In genomic region chr6:143164565-143165105, GRCh38 we compare ENCODE assay signal across 1 cellular context.
TF ChIP-seq lines count a peak whose summit lies in the region.

No MANE protein-coding gene starts in this region.

TF ChIP-seq in K562, 482 proteins besides CTCF, POLR2A, EP300 and RAD21 (continued from another document and continues in another):
- TF ChIP-seq USF2 (CRISPR knock-in tag; IDR thresholded peaks at IDR 0.05) (no peak), COPS2 (conservative IDR thresholded peaks at IDR 0.05) (no peak), MIER1 (IDR thresholded peaks at IDR 0.05; ENCODE audit: low read depth) (no peak), ZFPM2 (CRISPR knock-in tag; IDR thresholded peaks at IDR 0.05) (no peak), ZNF699 (CRISPR knock-in tag; IDR thresholded peaks at IDR 0.05; ENCODE audit: insufficient replicate concordance) (no peak), NONO (IDR thresholded peaks at IDR 0.05; ENCODE audit: low read depth in 2 of 2, low read length in 1 of 2) (peak in 1 of 2 experiments; percentile 11; a peak in 2 of 4 replicates), NFE2 (IDR thresholded peaks at IDR 0.05; ENCODE audit: low read depth) (no peak; the same call in 1 of the 2 replicates), HDAC6 (IDR thresholded peaks at IDR 0.05; ENCODE audit: low read depth, low read length) (no peak), FOXA3 (CRISPR knock-in tag; conservative IDR thresholded peaks at IDR 0.05 in 1 of 2, IDR thresholded peaks at IDR 0.05 in 1 of 2) (no peak), ZNF77 (CRISPR knock-in tag; IDR thresholded peaks at IDR 0.05) (no peak), CBFA2T3 (IDR thresholded peaks at IDR 0.05) (peak; percentile 93), RNF2 (IDR thresholded peaks at IDR 0.05) (peak; percentile 95), ERF (CRISPR knock-in tag; IDR thresholded peaks at IDR 0.05) (0 out of 2 replicates have a peak, but pooled peaks have one; percentile 28), MCM5 (IDR thresholded peaks at IDR 0.05; ENCODE audit: low read depth) (no peak), ZNF41 (CRISPR knock-in tag; conservative IDR thresholded peaks at IDR 0.05) (no peak), NRF1 (conservative IDR thresholded peaks at IDR 0.05 in 1 of 2, IDR thresholded peaks at IDR 0.05 in 1 of 2) (no peak), CCNT2 (IDR thresholded peaks at IDR 0.05; ENCODE audit: borderline replicate concordance, extremely low read depth, insufficient read length, low read depth, low read length) (peak; percentile 93), SRF (CRISPR knock-in tag; IDR thresholded peaks at IDR 0.05) (no peak), MTA2 (IDR thresholded peaks at IDR 0.05; ENCODE audit: low read depth) (peak; percentile 76), CBX8 (IDR thresholded peaks at IDR 0.05; ENCODE audit: borderline replicate concordance, extremely low read depth, low read depth, low read length, poor library complexity, severe bottlenecking) (no peak), ZNF175 (CRISPR knock-in tag; IDR thresholded peaks at IDR 0.05; ENCODE audit: low read depth) (peak; percentile 70; the same call in 1 of the 2 replicates), DDX20 (tag; IDR thresholded peaks at IDR 0.05; ENCODE audit: low read depth) (no peak), SUPT5H (IDR thresholded peaks at IDR 0.05) (peak; percentile 79), HOXB6 (CRISPR knock-in tag; IDR thresholded peaks at IDR 0.05; ENCODE audit: borderline replicate concordance) (no peak), ZMIZ1 (IDR thresholded peaks at IDR 0.05; ENCODE audit: low read depth in 2 of 2, low read length in 2 of 2) (no peak), ZNF644 (tag; IDR thresholded peaks at IDR 0.05; ENCODE audit: low read depth) (no peak), ZNF318 (IDR thresholded peaks at IDR 0.05; ENCODE audit: borderline replicate concordance in 1 of 2, low read depth in 1 of 2) (no peak), ZNF133 (CRISPR knock-in tag; IDR thresholded peaks at IDR 0.05) (no peak), ID3 (CRISPR knock-in tag; IDR thresholded peaks at IDR 0.05) (no peak), ID3 (tag; IDR thresholded peaks at IDR 0.05) (peak; percentile 93), FOS (IDR thresholded peaks at IDR 0.05; ENCODE audit: extremely low read depth, insufficient read length) (no peak), SOX6 (IDR thresholded peaks at IDR 0.05) (peak; percentile 67; the same call in 1 of the 2 replicates), CEBPG (CRISPR knock-in tag; IDR thresholded peaks at IDR 0.05) (no peak), CEBPG (tag; conservative IDR thresholded peaks at IDR 0.05 in 1 of 2, IDR thresholded peaks at IDR 0.05 in 1 of 2) (peak in 1 of 2 experiments; percentile 51; a peak in 1 of 4 replicates), VEZF1 (CRISPR knock-in tag; IDR thresholded peaks at IDR 0.05) (peak; percentile 38; the same call in 1 of the 2 replicates), CBX3 (IDR thresholded peaks at IDR 0.05; ENCODE audit: borderline replicate concordance in 1 of 2, low read length in 2 of 2) (peak in 1 of 2 experiments; percentile 81; a peak in 1 of 3 replicates), HBP1 (CRISPR knock-in tag; IDR thresholded peaks at IDR 0.05) (no peak), SAFB (IDR thresholded peaks at IDR 0.05; ENCODE audit: borderline replicate concordance, low read depth, low read length) (no peak), SAFB2 (IDR thresholded peaks at IDR 0.05; ENCODE audit: borderline replicate concordance, low read depth, low read length, severe bottlenecking) (no peak), XRCC3 (IDR thresholded peaks at IDR 0.05) (no peak), TSHZ1 (CRISPR knock-in tag; IDR thresholded peaks at IDR 0.05) (no peak), ZNF57 (CRISPR knock-in tag; IDR thresholded peaks at IDR 0.05) (no peak), ZNF589 (CRISPR knock-in tag; IDR thresholded peaks at IDR 0.05; ENCODE audit: low read depth) (0 out of 2 replicates have a peak, but pooled peaks have one; percentile 44), HDAC1 (IDR thresholded peaks at IDR 0.05) (peak in 1 of 2 experiments; percentile 89; a peak in 3 of 4 replicates), KLF16 (IDR thresholded peaks at IDR 0.05) (peak; percentile 74), ZNF140 (CRISPR knock-in tag; IDR thresholded peaks at IDR 0.05) (no peak), SIX5 (IDR thresholded peaks at IDR 0.05; ENCODE audit: borderline replicate concordance in 1 of 2, insufficient read depth in 1 of 2, low read depth in 1 of 2, low read length in 2 of 2) (no peak), ZNF134 (CRISPR knock-in tag; conservative IDR thresholded peaks at IDR 0.05) (no peak; the same call in 1 of the 2 replicates), SAP30 (IDR thresholded peaks at IDR 0.05; ENCODE audit: borderline replicate concordance, insufficient read depth, low read depth, low read length, poor library complexity, severe bottlenecking) (no peak)
